Comparison of ENCODE assay signal across 1 cellular context in genomic region chr2:190319557-190320498, GRCh38.
TF ChIP-seq lines count a peak whose summit lies in the region.

TSS of gene HIBCH (minus strand) at chr2:190319826. CDS start at chr2:190319750, 76 bp downstream.

TF ChIP-seq in HEK293, 187 proteins besides CTCF, POLR2A, EP300 and RAD21 (continued from another document):
- TF ChIP-seq ZSCAN5A (tag by site-specific recombination; IDR thresholded peaks at IDR 0.05) = no peak
- peak; percentile 37; the same call in 1 of the 2 replicates for TF ChIP-seq GLIS1 (tag by site-specific recombination; IDR thresholded peaks at IDR 0.05)
- peak; percentile 74; the same call in 1 of the 2 replicates for TF ChIP-seq ZNF610 (tag by site-specific recombination; IDR thresholded peaks at IDR 0.05; ENCODE audit: borderline replicate concordance)
- peak; percentile 91 for TF ChIP-seq ZEB2 (tag by site-specific recombination; IDR thresholded peaks at IDR 0.05)
- no peak for TF ChIP-seq ZNF362 (tag by site-specific recombination; IDR thresholded peaks at IDR 0.05)
- TF ChIP-seq PRDM4 (tag by site-specific recombination; IDR thresholded peaks at IDR 0.05) = no peak
- peak; percentile 99 for TF ChIP-seq IKZF3 (tag by site-specific recombination; IDR thresholded peaks at IDR 0.05)
- TF ChIP-seq ZNF341 (tag by site-specific recombination; IDR thresholded peaks at IDR 0.05; ENCODE audit: low read depth) = no peak
- TF ChIP-seq ZNF391 (tag by site-specific recombination; IDR thresholded peaks at IDR 0.05; ENCODE audit: borderline replicate concordance, low read depth) = peak; percentile 84; the same call in 1 of the 2 replicates
- TF ChIP-seq OSR2 (tag by site-specific recombination; IDR thresholded peaks at IDR 0.05) = no peak
- TF ChIP-seq SCRT2 (tag by site-specific recombination; IDR thresholded peaks at IDR 0.05) = peak; percentile 100
- no peak for TF ChIP-seq ZNF19 (tag by site-specific recombination; IDR thresholded peaks at IDR 0.05; ENCODE audit: low read depth)
- TF ChIP-seq ZNF169 (tag by site-specific recombination; IDR thresholded peaks at IDR 0.05) = no peak
- peak; percentile 90 for TF ChIP-seq KLF1 (tag by site-specific recombination; IDR thresholded peaks at IDR 0.05)
- no peak for TF ChIP-seq HOXD13 (CRISPR knock-in tag; IDR thresholded peaks at IDR 0.05; ENCODE audit: borderline replicate concordance)
- no peak for TF ChIP-seq ZNF202 (tag by site-specific recombination; IDR thresholded peaks at IDR 0.05; ENCODE audit: borderline replicate concordance)
- peak; percentile 67 for TF ChIP-seq ZNF660 (tag by site-specific recombination; IDR thresholded peaks at IDR 0.05)
- peak; percentile 72 for TF ChIP-seq SETDB1 (IDR thresholded peaks at IDR 0.05; ENCODE audit: insufficient read length, low read length)
- no peak for TF ChIP-seq ZNF830 (tag by site-specific recombination; IDR thresholded peaks at IDR 0.05; ENCODE audit: low read depth)
- TF ChIP-seq BCL11A (tag by site-specific recombination; IDR thresholded peaks at IDR 0.05; ENCODE audit: low read depth) = no peak
- peak; percentile 85 for TF ChIP-seq ZNF10 (tag by site-specific recombination; IDR thresholded peaks at IDR 0.05)
- TF ChIP-seq ZBTB49 (tag by site-specific recombination; IDR thresholded peaks at IDR 0.05; ENCODE audit: low read depth) = no peak
- no peak for TF ChIP-seq RBAK (tag by site-specific recombination; IDR thresholded peaks at IDR 0.05)
- peak; percentile 100 for TF ChIP-seq ZNF366 (tag by site-specific recombination; conservative IDR thresholded peaks at IDR 0.05)
- TF ChIP-seq KLF9 (tag by site-specific recombination; IDR thresholded peaks at IDR 0.05; ENCODE audit: low read depth) = peak; percentile 93
- peak; percentile 80 for TF ChIP-seq ZNF629 (tag by site-specific recombination; IDR thresholded peaks at IDR 0.05)
- peak; percentile 90 for TF ChIP-seq KLF16 (tag by site-specific recombination; IDR thresholded peaks at IDR 0.05)
- no peak for TF ChIP-seq ZNF175 (tag by site-specific recombination; IDR thresholded peaks at IDR 0.05)
- no peak for TF ChIP-seq ZNF654 (tag by site-specific recombination; IDR thresholded peaks at IDR 0.05; ENCODE audit: low read depth)
- TF ChIP-seq ZNF707 (tag by site-specific recombination; IDR thresholded peaks at IDR 0.05) = no peak
